In the genomic region with DNA sequence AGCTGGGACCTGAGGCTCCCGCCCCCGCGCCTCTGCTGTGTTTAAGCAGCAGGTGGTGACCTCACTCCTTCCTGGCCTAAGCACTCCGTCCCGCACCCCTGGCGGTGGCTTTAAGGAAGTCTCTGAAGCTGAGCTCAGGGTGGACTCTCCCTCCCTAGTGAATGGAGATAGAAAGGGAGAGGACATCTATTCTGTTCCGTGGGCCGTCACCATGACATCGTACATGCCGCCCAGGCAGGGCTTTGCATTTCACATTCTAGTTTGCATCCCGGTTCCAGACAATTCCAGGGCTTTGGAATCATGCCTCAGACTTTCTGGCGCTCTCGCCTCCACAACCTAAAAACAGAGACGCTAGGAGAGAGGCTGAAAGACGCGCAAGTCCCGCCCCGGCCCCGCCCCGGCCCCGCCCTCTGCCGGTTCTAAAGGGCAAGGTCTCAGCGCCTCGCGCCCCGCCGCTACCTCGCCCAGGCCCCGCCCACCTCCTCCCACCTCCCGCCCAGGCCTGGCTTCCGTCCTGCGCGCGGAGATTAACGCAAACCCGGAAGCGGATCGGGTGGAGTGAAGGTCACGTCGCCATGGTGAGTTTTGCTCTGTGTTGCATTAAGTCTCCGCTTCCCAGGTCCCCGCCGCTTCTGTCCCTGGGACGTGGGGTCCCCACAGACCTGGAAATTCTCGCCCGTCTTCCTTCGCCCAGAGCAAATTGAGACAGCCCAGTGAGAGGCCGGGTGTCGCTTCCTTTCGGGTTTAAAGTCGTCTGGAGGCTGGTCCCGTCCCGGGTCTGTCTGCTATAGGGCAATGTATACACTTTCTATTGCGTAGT, we compare ENCODE assay signal across 8 cellular contexts. TPM values are rescaled to one million over a fixed set of nuclear protein-coding genes. Genes with fewer than 3 reads are reported as not detected.
DNase-seq lines count a peak whose midpoint lies in the region; ATAC-seq and TF ChIP-seq lines count a peak whose summit lies in the region.

TSS of gene ZNF808 (plus strand) at position 535 of the 820 bp plus-strand sequence. CDS start 15,617 bp downstream, outside the sequence.

- H3K27me3 Mint-ChIP-seq in endodermal cell (ENCODE audit: insufficient read depth): no peaks in the 10 kb centered on the region
- no peaks in the 10 kb centered on the region for H3K27me3 Mint-ChIP-seq in mesothelial cell of epicardium (ENCODE audit: low read depth)

- H3K9ac ChIP-seq in endodermal cell (ENCODE audit: extremely low read depth, low read length, poor library complexity, severe bottlenecking): peak within 1 kb of the TSS; percentile 90

- 1 to 2% methylated on average over 21 to 42 of the region's 54 CpGs for whole genome bisulfite sequencing in endodermal cell (ENCODE audit: insufficient coverage in 1 of 2, insufficient read length in 1 of 2), 2 experiments

- H3K4me1 ChIP-seq in endodermal cell (ENCODE audit: control insufficient read depth, insufficient read depth, low read length): no peaks in the 10 kb centered on the region

- DNase-seq in COLO829 (ENCODE audit: low spot score) (peak; percentile 64), HT-29 (ENCODE audit: low spot score) (peak; percentile 81), NOMO-1 treated with dmso at 0.1 percent for 144 hours (lab: John Stamatoyannopoulos, UW; ENCODE audit: unreplicated experiment) (peak; percentile 95), endodermal cell (peak; percentile 99), mesothelial cell of epicardium (ENCODE audit: low spot score in 2 of 2, unreplicated experiment in 2 of 2) (peak; percentile 87 to 90)
- DNase-seq in activated CD8-positive, alpha-beta memory T cell treated with anti-CD3 and anti-CD28 coated beads, Interleukin-2, amount 50 U/mL, for 24 hours (ENCODE audit: extremely low read depth): peak; percentile 94
- DNase-seq in stimulated activated CD8-positive, alpha-beta memory T cell treated with anti-CD3 and anti-CD28 coated beads, Interleukin-15, amount 100 ng/mL, for 4 hours (ENCODE audit: low read depth in 2 of 2): peak; percentile 93 to 96

- H3K9me3 Mint-ChIP-seq in endodermal cell (no peaks in the 10 kb centered on the region), mesothelial cell of epicardium (no peaks in the 10 kb centered on the region)

- peak within 1 kb of the TSS; percentile 54 for H3K27ac ChIP-seq in endodermal cell (ENCODE audit: low read depth, low read length)

- ATAC-seq in GM19468 (IDR thresholded peaks at IDR 0.05; ENCODE audit: extremely low read depth, unreplicated experiment): peak; percentile 60

- H3K36me3 ChIP-seq in endodermal cell (ENCODE audit: control insufficient read depth, insufficient read depth, low read length): no peaks in the 10 kb centered on the region

- H3K27ac Mint-ChIP-seq in endodermal cell (peak within 1 kb of the TSS; percentile 98), mesothelial cell of epicardium (peak within 1 kb of the TSS; percentile 99)

- H3K9me3 ChIP-seq in endodermal cell (ENCODE audit: control insufficient read depth, low read length): no peaks in the 10 kb centered on the region

- TF ChIP-seq CTCF in endodermal cell (conservative IDR thresholded peaks at IDR 0.05) (peak; percentile 86), mesothelial cell of epicardium (IDR thresholded peaks at IDR 0.05; ENCODE audit: unreplicated experiment) (peak; percentile 55)

- peaks cover 8% of the 10 kb centered on the region for H3K4me1 Mint-ChIP-seq in endodermal cell
- H3K4me1 Mint-ChIP-seq in mesothelial cell of epicardium: peaks cover 23% of the 10 kb centered on the region

- H3K36me3 Mint-ChIP-seq in endodermal cell (ENCODE audit: low read depth) (peaks cover 13% of the 10 kb centered on the region), mesothelial cell of epicardium (no peaks in the 10 kb centered on the region)

- no peaks in the 10 kb centered on the region for H3K27me3 ChIP-seq in endodermal cell (ENCODE audit: control insufficient read depth, insufficient read depth, low read length, poor library complexity, severe bottlenecking)

- peak within 1 kb of the TSS; percentile 92 for H3K4me3 Mint-ChIP-seq in endodermal cell
- H3K4me3 Mint-ChIP-seq in mesothelial cell of epicardium: peak within 1 kb of the TSS; percentile 98

- H3K4me3 ChIP-seq in endodermal cell (ENCODE audit: low read length): peak within 1 kb of the TSS; percentile 97

RNA-seq across cellular contexts. Expression of gene ZNF808, which starts in this region (rescaled TPM):
- 1.8 and 2.1 TPM in 2 replicates for total RNA-seq in HT-29 (2014; rRNA removed; shearing (Covaris generic))
- total RNA-seq in endodermal cell (10 to 100 TPM; 52.4 to 61.6 TPM), mesothelial cell of epicardium (35.8 to 37.5 TPM (median 36.7 TPM) in 3 replicates)
- 6.0 TPM for polyA plus RNA-seq in endodermal cell (2013, experiment 1 of 2)
- 6.5 TPM for polyA plus RNA-seq in endodermal cell (2013, experiment 2 of 2)

Comparison
In these comparisons a context has a peak if more than half of its experiments do, and no peak if none do; other contexts are left out.
1. Peak in every context shown above with its lines: DNase-seq, ATAC-seq, H3K4me3 ChIP-seq and H3K27ac ChIP-seq.
2. RNA of gene ZNF808 (total RNA-seq): 52.4 to 61.6 TPM in endodermal cell and 35.8 to 37.5 TPM in mesothelial cell of epicardium; 1.8 to 2.1 TPM in HT-29; every median in the first group is over 10 times any median in the second.